Comparison of ENCODE assay signal across 1 cellular context in the genomic region with DNA sequence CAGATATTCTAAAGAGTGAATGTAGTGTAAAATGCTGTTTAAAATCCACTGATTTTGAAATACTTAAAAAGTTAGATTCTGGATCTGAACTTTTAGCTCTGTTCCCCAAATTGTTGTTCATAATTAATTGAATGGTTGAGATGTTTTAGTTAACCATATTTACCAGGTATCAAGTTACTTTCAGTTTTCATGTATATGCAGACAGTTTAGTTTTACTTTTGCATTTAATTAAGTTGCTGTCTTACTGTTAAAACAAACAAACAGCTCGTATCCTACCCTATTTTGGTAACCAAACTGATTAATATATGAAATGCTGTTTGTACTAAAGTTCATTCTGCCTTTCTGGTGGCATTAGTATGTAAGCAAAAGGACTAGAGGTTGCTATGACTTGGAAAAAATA.
TF ChIP-seq lines count a peak whose summit lies in the region.

No MANE protein-coding gene starts in this region.

TF ChIP-seq in HepG2, 621 proteins besides CTCF, POLR2A, EP300 and RAD21:
- no peak for TF ChIP-seq ZNF577 (CRISPR knock-in tag; IDR thresholded peaks at IDR 0.05; ENCODE audit: borderline replicate concordance, low read depth)
- no peak for TF ChIP-seq NFKBIZ (CRISPR knock-in tag; IDR thresholded peaks at IDR 0.05)
- TF ChIP-seq, protein P1, sequence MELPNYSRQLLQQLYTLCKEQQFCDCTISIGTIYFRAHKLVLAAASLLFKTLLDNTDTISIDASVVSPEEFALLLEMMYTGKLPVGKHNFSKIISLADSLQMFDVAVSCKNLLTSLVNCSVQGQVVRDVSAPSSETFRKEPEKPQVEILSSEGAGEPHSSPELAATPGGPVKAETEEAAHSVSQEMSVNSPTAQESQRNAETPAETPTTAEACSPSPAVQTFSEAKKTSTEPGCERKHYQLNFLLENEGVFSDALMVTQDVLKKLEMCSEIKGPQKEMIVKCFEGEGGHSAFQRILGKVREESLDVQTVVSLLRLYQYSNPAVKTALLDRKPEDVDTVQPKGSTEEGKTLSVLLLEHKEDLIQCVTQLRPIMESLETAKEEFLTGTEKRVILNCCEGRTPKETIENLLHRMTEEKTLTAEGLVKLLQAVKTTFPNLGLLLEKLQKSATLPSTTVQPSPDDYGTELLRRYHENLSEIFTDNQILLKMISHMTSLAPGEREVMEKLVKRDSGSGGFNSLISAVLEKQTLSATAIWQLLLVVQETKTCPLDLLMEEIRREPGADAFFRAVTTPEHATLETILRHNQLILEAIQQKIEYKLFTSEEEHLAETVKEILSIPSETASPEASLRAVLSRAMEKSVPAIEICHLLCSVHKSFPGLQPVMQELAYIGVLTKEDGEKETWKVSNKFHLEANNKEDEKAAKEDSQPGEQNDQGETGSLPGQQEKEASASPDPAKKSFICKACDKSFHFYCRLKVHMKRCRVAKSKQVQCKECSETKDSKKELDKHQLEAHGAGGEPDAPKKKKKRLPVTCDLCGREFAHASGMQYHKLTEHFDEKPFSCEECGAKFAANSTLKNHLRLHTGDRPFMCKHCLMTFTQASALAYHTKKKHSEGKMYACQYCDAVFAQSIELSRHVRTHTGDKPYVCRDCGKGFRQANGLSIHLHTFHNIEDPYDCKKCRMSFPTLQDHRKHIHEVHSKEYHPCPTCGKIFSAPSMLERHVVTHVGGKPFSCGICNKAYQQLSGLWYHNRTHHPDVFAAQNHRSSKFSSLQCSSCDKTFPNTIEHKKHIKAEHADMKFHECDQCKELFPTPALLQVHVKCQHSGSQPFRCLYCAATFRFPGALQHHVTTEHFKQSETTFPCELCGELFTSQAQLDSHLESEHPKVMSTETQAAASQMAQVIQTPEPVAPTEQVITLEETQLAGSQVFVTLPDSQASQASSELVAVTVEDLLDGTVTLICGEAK (IDR thresholded peaks at IDR 0.05): no peak
- TF ChIP-seq, protein P1 (CRISPR knock-in tag; IDR thresholded peaks at IDR 0.05): no peak
- no peak for TF ChIP-seq MAFK (conservative IDR thresholded peaks at IDR 0.05 in 1 of 2, IDR thresholded peaks at IDR 0.05 in 1 of 2; ENCODE audit: low read length in 2 of 2)
- no peak for TF ChIP-seq ZNF24 (IDR thresholded peaks at IDR 0.05)
- TF ChIP-seq ZNF441 (CRISPR knock-in tag; IDR thresholded peaks at IDR 0.05; ENCODE audit: borderline replicate concordance): no peak
- TF ChIP-seq GZF1 (CRISPR knock-in tag; IDR thresholded peaks at IDR 0.05): no peak
- TF ChIP-seq, protein P2, sequence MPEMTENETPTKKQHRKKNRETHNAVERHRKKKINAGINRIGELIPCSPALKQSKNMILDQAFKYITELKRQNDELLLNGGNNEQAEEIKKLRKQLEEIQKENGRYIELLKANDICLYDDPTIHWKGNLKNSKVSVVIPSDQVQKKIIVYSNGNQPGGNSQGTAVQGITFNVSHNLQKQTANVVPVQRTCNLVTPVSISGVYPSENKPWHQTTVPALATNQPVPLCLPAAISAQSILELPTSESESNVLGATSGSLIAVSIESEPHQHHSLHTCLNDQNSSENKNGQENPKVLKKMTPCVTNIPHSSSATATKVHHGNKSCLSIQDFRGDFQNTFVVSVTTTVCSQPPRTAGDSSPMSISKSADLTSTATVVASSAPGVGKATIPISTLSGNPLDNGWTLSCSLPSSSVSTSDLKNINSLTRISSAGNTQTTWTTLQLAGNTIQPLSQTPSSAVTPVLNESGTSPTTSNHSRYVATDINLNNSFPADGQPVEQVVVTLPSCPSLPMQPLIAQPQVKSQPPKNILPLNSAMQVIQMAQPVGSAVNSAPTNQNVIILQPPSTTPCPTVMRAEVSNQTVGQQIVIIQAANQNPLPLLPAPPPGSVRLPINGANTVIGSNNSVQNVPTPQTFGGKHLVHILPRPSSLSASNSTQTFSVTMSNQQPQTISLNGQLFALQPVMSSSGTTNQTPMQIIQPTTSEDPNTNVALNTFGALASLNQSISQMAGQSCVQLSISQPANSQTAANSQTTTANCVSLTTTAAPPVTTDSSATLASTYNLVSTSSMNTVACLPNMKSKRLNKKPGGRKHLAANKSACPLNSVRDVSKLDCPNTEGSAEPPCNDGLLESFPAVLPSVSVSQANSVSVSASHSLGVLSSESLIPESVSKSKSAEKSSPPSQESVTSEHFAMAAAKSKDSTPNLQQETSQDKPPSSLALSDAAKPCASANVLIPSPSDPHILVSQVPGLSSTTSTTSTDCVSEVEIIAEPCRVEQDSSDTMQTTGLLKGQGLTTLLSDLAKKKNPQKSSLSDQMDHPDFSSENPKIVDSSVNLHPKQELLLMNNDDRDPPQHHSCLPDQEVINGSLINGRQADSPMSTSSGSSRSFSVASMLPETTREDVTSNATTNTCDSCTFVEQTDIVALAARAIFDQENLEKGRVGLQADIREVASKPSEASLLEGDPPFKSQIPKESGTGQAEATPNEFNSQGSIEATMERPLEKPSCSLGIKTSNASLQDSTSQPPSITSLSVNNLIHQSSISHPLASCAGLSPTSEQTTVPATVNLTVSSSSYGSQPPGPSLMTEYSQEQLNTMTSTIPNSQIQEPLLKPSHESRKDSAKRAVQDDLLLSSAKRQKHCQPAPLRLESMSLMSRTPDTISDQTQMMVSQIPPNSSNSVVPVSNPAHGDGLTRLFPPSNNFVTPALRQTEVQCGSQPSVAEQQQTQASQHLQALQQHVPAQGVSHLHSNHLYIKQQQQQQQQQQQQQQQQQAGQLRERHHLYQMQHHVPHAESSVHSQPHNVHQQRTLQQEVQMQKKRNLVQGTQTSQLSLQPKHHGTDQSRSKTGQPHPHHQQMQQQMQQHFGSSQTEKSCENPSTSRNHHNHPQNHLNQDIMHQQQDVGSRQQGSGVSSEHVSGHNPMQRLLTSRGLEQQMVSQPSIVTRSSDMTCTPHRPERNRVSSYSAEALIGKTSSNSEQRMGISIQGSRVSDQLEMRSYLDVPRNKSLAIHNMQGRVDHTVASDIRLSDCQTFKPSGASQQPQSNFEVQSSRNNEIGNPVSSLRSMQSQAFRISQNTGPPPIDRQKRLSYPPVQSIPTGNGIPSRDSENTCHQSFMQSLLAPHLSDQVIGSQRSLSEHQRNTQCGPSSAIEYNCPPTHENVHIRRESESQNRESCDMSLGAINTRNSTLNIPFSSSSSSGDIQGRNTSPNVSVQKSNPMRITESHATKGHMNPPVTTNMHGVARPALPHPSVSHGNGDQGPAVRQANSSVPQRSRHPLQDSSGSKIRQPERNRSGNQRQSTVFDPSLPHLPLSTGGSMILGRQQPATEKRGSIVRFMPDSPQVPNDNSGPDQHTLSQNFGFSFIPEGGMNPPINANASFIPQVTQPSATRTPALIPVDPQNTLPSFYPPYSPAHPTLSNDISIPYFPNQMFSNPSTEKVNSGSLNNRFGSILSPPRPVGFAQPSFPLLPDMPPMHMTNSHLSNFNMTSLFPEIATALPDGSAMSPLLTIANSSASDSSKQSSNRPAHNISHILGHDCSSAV (CRISPR knock-in tag; IDR thresholded peaks at IDR 0.05; ENCODE audit: borderline replicate concordance): no peak
- TF ChIP-seq ZBTB42 (CRISPR knock-in tag; IDR thresholded peaks at IDR 0.05): no peak
- TF ChIP-seq SALL1 (CRISPR knock-in tag; IDR thresholded peaks at IDR 0.05): no peak
- TF ChIP-seq ZNF644 (CRISPR knock-in tag; IDR thresholded peaks at IDR 0.05; ENCODE audit: low read depth): no peak
TF ChIP-seq in HepG2: peak in this region for 0.
